ENCODE assay signal across 29 cellular contexts in genomic region chr15:76964157-76964556, GRCh38. TPM values are rescaled to one million over a fixed set of nuclear protein-coding genes. Genes with fewer than 3 reads are reported as not detected.
DNase-seq lines count a peak whose midpoint lies in the region; ATAC-seq and TF ChIP-seq lines count a peak whose summit lies in the region.
"Had no signal": no experiment of that assay in that cellular context is flagged by ENCODE, and none has a peak within 500 bp of the region (broad histone marks: within the 10 kb centered on the region; RNA-seq: fewer than 3 reads in every experiment).

No MANE protein-coding gene starts in this region.

- H3K36me3 ChIP-seq in Loucy (ENCODE audit: insufficient read depth, low read length) (no peaks in the 10 kb centered on the region), aorta (ENCODE audit: control insufficient read depth in 1 of 2, insufficient read depth in 2 of 2, low read length in 1 of 2) (no peaks in the 10 kb centered on the region), sigmoid colon (no peaks in the 10 kb centered on the region)
- H3K36me3 ChIP-seq: BLaER1 treated with 17β-estradiol and CSF1 and Interleukin-3, amounts not matched to agents 10 nM and 100 nM; heart right ventricle; transverse colon had no signal

- no peak overlapping the region for H3K4me3 ChIP-seq in Loucy (ENCODE audit: low read length, poor library complexity, severe bottlenecking)
- no peak overlapping the region for H3K4me3 ChIP-seq in choroid plexus epithelial cell (ENCODE audit: low read depth, low read length)
- no peak overlapping the region for H3K4me3 ChIP-seq in aorta (ENCODE audit: low read length in 2 of 2)
- no peak overlapping the region for H3K4me3 ChIP-seq in sigmoid colon
- H3K4me3 ChIP-seq: BLaER1 treated with 17β-estradiol and CSF1 and Interleukin-3, amounts not matched to agents 10 nM and 100 nM; heart right ventricle; skin epidermis; transverse colon had no signal

- TF ChIP-seq POLR2A in sigmoid colon (IDR thresholded peaks at IDR 0.05): no peak

- H3K27me3 ChIP-seq in Loucy (ENCODE audit: insufficient read depth, low read length, poor library complexity, severe bottlenecking) (no peaks in the 10 kb centered on the region), aorta (ENCODE audit: control insufficient read depth in 1 of 2, insufficient read depth in 2 of 2, low read length in 1 of 2) (no peaks in the 10 kb centered on the region), sigmoid colon (no peaks in the 10 kb centered on the region)
- H3K27me3 ChIP-seq: BLaER1 treated with 17β-estradiol and CSF1 and Interleukin-3, amounts not matched to agents 10 nM and 100 nM; heart right ventricle; transverse colon had no signal

- H2AFZ ChIP-seq in Loucy (ENCODE audit: low read length): no peak overlapping the region

- no peak for TF ChIP-seq CTCF in Loucy (conservative IDR thresholded peaks at IDR 0.05; ENCODE audit: low read length)
- no peak for TF ChIP-seq CTCF in choroid plexus epithelial cell (conservative IDR thresholded peaks at IDR 0.05; ENCODE audit: low read depth, low read length)
- no peak for TF ChIP-seq CTCF in sigmoid colon (IDR thresholded peaks at IDR 0.05)

- intact Hi-C loops in aorta (cut with DNase I) (no loop called here), sigmoid colon (cut with DNase I) (no loop called here)

- TF ChIP-seq EP300 in sigmoid colon (IDR thresholded peaks at IDR 0.05): no peak

- H3K4me1 ChIP-seq in Loucy (ENCODE audit: insufficient read depth, low read length, poor library complexity, severe bottlenecking): peaks cover 7% of the 10 kb centered on the region
- peaks cover 0 to 5% of the 10 kb centered on the region in 2 donors for H3K4me1 ChIP-seq in aorta (ENCODE audit: control insufficient read depth in 1 of 2, insufficient read depth in 2 of 2, low read length in 2 of 2)
- peaks cover 0 to 41% (median 14%) of the 10 kb centered on the region in 4 donors for H3K4me1 ChIP-seq in sigmoid colon
- H3K4me1 ChIP-seq: transverse colon had no signal

- H3K9me2 ChIP-seq in Loucy (replicated peaks; ENCODE audit: low read depth, low read length): no peaks in the 10 kb centered on the region
- H3K9me2 ChIP-seq: SK-N-SH had no signal

- H3K4me2 ChIP-seq in Loucy (ENCODE audit: low read depth, low read length, poor library complexity, severe bottlenecking): peak overlapping the region; percentile 2
- H3K4me2 ChIP-seq: BLaER1 treated with 17β-estradiol and CSF1 and Interleukin-3, amounts not matched to agents 10 nM and 100 nM; SK-N-SH had no signal

- no peak overlapping the region for H3K9ac ChIP-seq in Loucy (ENCODE audit: low read depth, low read length, poor library complexity, severe bottlenecking)
- H3K9ac ChIP-seq: BLaER1 treated with 17β-estradiol and CSF1 and Interleukin-3, amounts not matched to agents 10 nM and 100 nM; SK-N-SH had no signal

- H3K79me2 ChIP-seq in Loucy (ENCODE audit: insufficient read depth, low read length): no peaks in the 10 kb centered on the region

- H3K27ac ChIP-seq in aorta (ENCODE audit: low read depth in 1 of 2, low read length in 2 of 2) (peak overlapping the region; percentile 74 to 83), sigmoid colon (peak overlapping the region in 1 of 4 donors; percentile 51)
- H3K27ac ChIP-seq: BLaER1 treated with 17β-estradiol and CSF1 and Interleukin-3, amounts not matched to agents 10 nM and 100 nM; RWPE1; skin epidermis had no signal

- H3K9me3 ChIP-seq in Loucy (ENCODE audit: insufficient read depth, low read depth, low read length): no peaks in the 10 kb centered on the region
- no peaks in the 10 kb centered on the region for H3K9me3 ChIP-seq in aorta (ENCODE audit: control insufficient read depth, low read length)
- H3K9me3 ChIP-seq in sigmoid colon: no peaks in the 10 kb centered on the region
- H3K9me3 ChIP-seq: BLaER1 treated with 17β-estradiol and CSF1 and Interleukin-3, amounts not matched to agents 10 nM and 100 nM; heart right ventricle; SK-N-SH; transverse colon had no signal

- WGBS in aorta, 2 donors: 5 to 8% methylated on average over 5 of the region's 5 CpGs
- 30 to 51% methylated on average over 5 of the region's 5 CpGs for WGBS in sigmoid colon, 2 donors

- no peak for ATAC-seq in aorta (ENCODE audit: low FRiP score)
- ATAC-seq in SK-N-SH treated with all-trans-retinoic acid at 6 μM for 48 hours: no peak
- ATAC-seq: activated CD8-positive, alpha-beta T cell treated with anti-CD3 and anti-CD28 coated beads, Interleukin-2, amount 10 ng/mL, durations not matched to agents 7 days and 5 days; activated naive CD4-positive, alpha-beta T cell treated with anti-CD3 and anti-CD28 coated beads, Interleukin-2, amount 50 U/mL, for 72 hours; naive thymus-derived CD4-positive, alpha-beta T cell had no signal

- no peaks in the 10 kb centered on the region for H3F3A ChIP-seq in Loucy (ENCODE audit: low read depth)

- H4K20me1 ChIP-seq in Loucy (ENCODE audit: insufficient read depth, low read length, poor library complexity, severe bottlenecking): no peaks in the 10 kb centered on the region
- H4K20me1 ChIP-seq: BLaER1 treated with 17β-estradiol and CSF1 and Interleukin-3, amounts not matched to agents 10 nM and 100 nM had no signal

- DNase-seq in choroid plexus epithelial cell (ENCODE audit: low read depth) (peak; percentile 46), kidney tubule cell (ENCODE audit: low spot score) (peak; percentile 41), aorta (no peak), amygdala (lab: John Stamatoyannopoulos, UW) (no peak), sigmoid colon (no peak)
- DNase-seq: activated CD4-positive, alpha-beta T cell treated with anti-CD3 and anti-CD28 coated beads for 1 hour; activated CD8-positive, alpha-beta T cell treated with anti-CD3 and anti-CD28 coated beads, Interleukin-2, amount 10 ng/mL, durations not matched to agents 7 days and 5 days; activated T-cell treated with anti-CD3 and anti-CD28 coated beads for 4 hours; DMS53; effector CD8-positive, alpha-beta T cell; foreskin fibroblast; heart right ventricle; left ventricle myocardium superior; midbrain; naive thymus-derived CD4-positive, alpha-beta T cell; NCI-H146; nucleus accumbens; SK-N-SH; stimulated activated CD4-positive, alpha-beta T cell treated with anti-CD3 and anti-CD28 coated beads, Interleukin-2, amount 100 ng/mL, for 24 hours; T-helper 2 cell; transverse colon had no signal

TF ChIP-seq in SK-N-SH treated with all-trans-retinoic acid at 6 μM for 48 hours, 23 proteins besides CTCF, POLR2A, EP300 and RAD21 (continues in another document):
- TF ChIP-seq, protein P1, sequence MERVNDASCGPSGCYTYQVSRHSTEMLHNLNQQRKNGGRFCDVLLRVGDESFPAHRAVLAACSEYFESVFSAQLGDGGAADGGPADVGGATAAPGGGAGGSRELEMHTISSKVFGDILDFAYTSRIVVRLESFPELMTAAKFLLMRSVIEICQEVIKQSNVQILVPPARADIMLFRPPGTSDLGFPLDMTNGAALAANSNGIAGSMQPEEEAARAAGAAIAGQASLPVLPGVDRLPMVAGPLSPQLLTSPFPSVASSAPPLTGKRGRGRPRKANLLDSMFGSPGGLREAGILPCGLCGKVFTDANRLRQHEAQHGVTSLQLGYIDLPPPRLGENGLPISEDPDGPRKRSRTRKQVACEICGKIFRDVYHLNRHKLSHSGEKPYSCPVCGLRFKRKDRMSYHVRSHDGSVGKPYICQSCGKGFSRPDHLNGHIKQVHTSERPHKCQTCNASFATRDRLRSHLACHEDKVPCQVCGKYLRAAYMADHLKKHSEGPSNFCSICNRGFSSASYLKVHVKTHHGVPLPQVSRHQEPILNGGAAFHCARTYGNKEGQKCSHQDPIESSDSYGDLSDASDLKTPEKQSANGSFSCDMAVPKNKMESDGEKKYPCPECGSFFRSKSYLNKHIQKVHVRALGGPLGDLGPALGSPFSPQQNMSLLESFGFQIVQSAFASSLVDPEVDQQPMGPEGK (CRISPR knock-in tag; IDR thresholded peaks at IDR 0.05; ENCODE audit: borderline replicate concordance): no peak
- no peak for TF ChIP-seq RARB (CRISPR knock-in tag; IDR thresholded peaks at IDR 0.05)
- no peak for TF ChIP-seq ZFP30 (CRISPR knock-in tag; IDR thresholded peaks at IDR 0.05)
- no peak for TF ChIP-seq SNAI2 (CRISPR knock-in tag; IDR thresholded peaks at IDR 0.05)
- no peak for TF ChIP-seq ZNF70 (CRISPR knock-in tag; IDR thresholded peaks at IDR 0.05)
- TF ChIP-seq ZNF8 (CRISPR knock-in tag; IDR thresholded peaks at IDR 0.05): no peak
- TF ChIP-seq ISL1 (CRISPR knock-in tag; IDR thresholded peaks at IDR 0.05): no peak
- no peak for TF ChIP-seq PPARA (CRISPR knock-in tag; IDR thresholded peaks at IDR 0.05; ENCODE audit: borderline replicate concordance)
- TF ChIP-seq OSR1 (CRISPR knock-in tag; IDR thresholded peaks at IDR 0.05): no peak
- TF ChIP-seq, protein P2, sequence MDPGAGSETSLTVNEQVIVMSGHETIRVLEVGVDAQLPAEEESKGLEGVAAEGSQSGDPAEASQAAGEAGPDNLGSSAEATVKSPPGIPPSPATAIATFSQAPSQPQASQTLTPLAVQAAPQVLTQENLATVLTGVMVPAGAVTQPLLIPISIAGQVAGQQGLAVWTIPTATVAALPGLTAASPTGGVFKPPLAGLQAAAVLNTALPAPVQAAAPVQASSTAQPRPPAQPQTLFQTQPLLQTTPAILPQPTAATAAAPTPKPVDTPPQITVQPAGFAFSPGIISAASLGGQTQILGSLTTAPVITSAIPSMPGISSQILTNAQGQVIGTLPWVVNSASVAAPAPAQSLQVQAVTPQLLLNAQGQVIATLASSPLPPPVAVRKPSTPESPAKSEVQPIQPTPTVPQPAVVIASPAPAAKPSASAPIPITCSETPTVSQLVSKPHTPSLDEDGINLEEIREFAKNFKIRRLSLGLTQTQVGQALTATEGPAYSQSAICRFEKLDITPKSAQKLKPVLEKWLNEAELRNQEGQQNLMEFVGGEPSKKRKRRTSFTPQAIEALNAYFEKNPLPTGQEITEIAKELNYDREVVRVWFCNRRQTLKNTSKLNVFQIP (CRISPR knock-in tag; IDR thresholded peaks at IDR 0.05; ENCODE audit: borderline replicate concordance, low read depth): no peak
- no peak for TF ChIP-seq ZNF565 (CRISPR knock-in tag; conservative IDR thresholded peaks at IDR 0.05; ENCODE audit: low read depth)
- TF ChIP-seq GLIS3 (CRISPR knock-in tag; IDR thresholded peaks at IDR 0.05): no peak

RNA-seq across cellular contexts. Expression of gene PSTPIP1, which starts 30.8 kb away (rescaled TPM):
- total RNA-seq in aorta (10 to 100 TPM; 14.1 to 42.9 TPM), sigmoid colon (10 to 100 TPM in 1 of 4 donors, 1 to 10 TPM in 3; 4.6 to 14.3 (median 7.7) TPM)
- polyA plus RNA-seq in aorta (10 to 100 TPM; 16.5 to 30.4 TPM), sigmoid colon (10 to 100 TPM in 1 of 3 donors, 1 to 10 TPM in 2; 2.1 to 10.4 (median 6.6) TPM)
- total RNA-seq: chondrocyte, NCI-H460 had no signal

RNA-seq across cellular contexts. Expression of gene RCN2, which starts 32.6 kb away (rescaled TPM):
- total RNA-seq in aorta: 10 to 100 TPM; 41.0 to 48.9 TPM
- 10 to 100 TPM; 62.5 to 65.0 TPM for polyA plus RNA-seq in aorta
- total RNA-seq in sigmoid colon: 10 to 100 TPM; 45.5 to 62.8 (median 53.7) TPM
- polyA plus RNA-seq in sigmoid colon: 10 to 100 TPM; 12.3 to 30.0 (median 16.2) TPM

RNA-seq across cellular contexts. Expression of gene SCAPER, which starts 59.0 kb away (rescaled TPM):
- total RNA-seq in aorta: 10 to 100 TPM; 37.8 to 44.3 TPM
- polyA plus RNA-seq in aorta: 10 to 100 TPM; 11.9 to 13.5 TPM
- 10 to 100 TPM; 22.5 to 40.7 (median 30.6) TPM for total RNA-seq in sigmoid colon
- polyA plus RNA-seq in sigmoid colon: 10 to 100 TPM in 1 of 3 donors, 1 to 10 TPM in 2; 5.3 to 16.8 (median 8.3) TPM

Comparison
In these comparisons a context has a peak if more than half of its experiments do, and no peak if none do; other contexts are left out.
1. DNase-seq: peak in choroid plexus epithelial cell (single experiment) and kidney tubule cell (single experiment); none in aorta (0 of 2), amygdala (0 of 56) and sigmoid colon (single experiment).